9 cellular contexts compared by ENCODE assay signal in the genomic region with DNA sequence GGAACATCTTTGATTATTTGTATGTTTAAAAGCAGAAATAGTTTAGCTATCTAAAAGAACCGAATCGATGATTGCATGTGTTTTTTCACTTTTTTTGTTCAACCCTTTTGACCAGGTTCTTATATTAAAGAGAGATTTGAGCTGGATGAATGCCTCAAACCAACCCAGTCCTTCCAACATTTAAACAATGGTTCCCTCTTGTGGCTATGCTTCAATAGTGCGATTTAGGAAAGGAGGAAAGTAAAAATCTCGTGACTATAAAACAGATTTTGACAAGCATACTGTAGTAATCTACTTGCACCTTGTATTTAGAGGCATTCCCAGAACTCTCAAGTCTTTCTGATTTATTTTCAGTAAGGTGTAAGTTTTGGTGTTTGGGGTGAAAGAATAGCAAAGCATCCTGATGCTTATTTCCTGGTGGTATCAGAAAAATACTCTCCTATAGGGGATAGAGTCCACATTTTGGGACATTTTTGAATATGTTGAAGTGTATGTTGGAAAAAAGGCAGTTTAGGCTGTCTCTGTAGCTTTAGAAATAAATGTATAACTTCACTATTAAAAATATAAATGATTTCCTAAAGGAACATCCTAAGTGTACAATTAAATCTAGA.
DNase-seq lines count a peak whose midpoint lies in the region; ATAC-seq and TF ChIP-seq lines count a peak whose summit lies in the region.
"Had no signal": no experiment of that assay in that cellular context is flagged by ENCODE, and none has a peak within 500 bp of the region (broad histone marks: within the 10 kb centered on the region; RNA-seq: fewer than 3 reads in every experiment).

No MANE protein-coding gene starts in this region.

- H3K79me2 ChIP-seq in smooth muscle cell (ENCODE audit: low read depth), result no peaks in the 10 kb centered on the region

- H3F3A ChIP-seq in smooth muscle cell (ENCODE audit: low read depth), result no peaks in the 10 kb centered on the region

- H2AFZ ChIP-seq in smooth muscle cell (ENCODE audit: low read depth), result no peak overlapping the region

- no peaks in the 10 kb centered on the region for H3K9me3 ChIP-seq in smooth muscle cell (replicated peaks; ENCODE audit: low read depth)
- H3K9me3 ChIP-seq: SJSA1 had no signal

- H3K36me3 ChIP-seq in smooth muscle cell (ENCODE audit: low read depth), result no peaks in the 10 kb centered on the region
- H3K36me3 ChIP-seq: SJSA1 had no signal

- no peaks in the 10 kb centered on the region for H3K27me3 ChIP-seq in smooth muscle cell (ENCODE audit: low read depth)
- H3K27me3 ChIP-seq: SJSA1 had no signal

- WGBS in smooth muscle cell (ENCODE audit: low lambda C conversion rate), result 19% methylated on average over 4 of the region's 4 CpGs

- peak; percentile 45 for DNase-seq in NCI-H2107 treated with DMSO at 0.1 percent for 48 hours (lab: John Stamatoyannopoulos, UW; ENCODE audit: unreplicated experiment)
- no peak for DNase-seq in NCI-H2107 (lab: John Stamatoyannopoulos, UW)
- DNase-seq in NAMALWA (ENCODE audit: low spot score), result peak; percentile 61
- DNase-seq in fibroblast of pulmonary artery (ENCODE audit: low read depth), result peak; percentile 40
- DNase-seq in smooth muscle cell (lab: John Stamatoyannopoulos, UW; ENCODE audit: unreplicated experiment), result no peak
- DNase-seq in HK-2 (ENCODE audit: unreplicated experiment), result no peak

- no peaks in the 10 kb centered on the region for H3K4me1 ChIP-seq in smooth muscle cell (ENCODE audit: low read depth)
- H3K4me1 ChIP-seq: SJSA1 had no signal

- H3K4me3 ChIP-seq in fibroblast of pulmonary artery (replicated peaks; ENCODE audit: low read depth, low read length) (no peak overlapping the region), smooth muscle cell (no peak overlapping the region)
- H3K4me3 ChIP-seq: SJSA1 had no signal

- ATAC-seq in SK-N-SH treated with all-trans-retinoic acid at 6 μM for 48 hours, result peak; percentile 85
- no peak for ATAC-seq in HG02588 (IDR thresholded peaks at IDR 0.05; ENCODE audit: unreplicated experiment)

- H3K4me2 ChIP-seq in smooth muscle cell, result no peak overlapping the region

- TF ChIP-seq CTCF in fibroblast of pulmonary artery (IDR thresholded peaks at IDR 0.05; ENCODE audit: low read length, missing control alignments), result peak; percentile 47
- peak; percentile 77 for TF ChIP-seq CTCF in smooth muscle cell (IDR thresholded peaks at IDR 0.05; ENCODE audit: borderline replicate concordance, insufficient read depth, poor library complexity, severe bottlenecking)

- no peaks in the 10 kb centered on the region for H4K20me1 ChIP-seq in smooth muscle cell (ENCODE audit: low read depth)

- no peak overlapping the region for H3K9ac ChIP-seq in smooth muscle cell (ENCODE audit: low read depth)

- no peak overlapping the region for H3K27ac ChIP-seq in smooth muscle cell (ENCODE audit: low read depth)
- H3K27ac ChIP-seq: SJSA1 had no signal

TF ChIP-seq in SK-N-SH treated with all-trans-retinoic acid at 6 μM for 48 hours, 23 proteins besides CTCF, POLR2A, EP300 and RAD21:
- TF ChIP-seq TCF4 (CRISPR knock-in tag; IDR thresholded peaks at IDR 0.05; ENCODE audit: borderline replicate concordance) (no peak), ZNF8 (CRISPR knock-in tag; IDR thresholded peaks at IDR 0.05) (no peak), RARB (CRISPR knock-in tag; IDR thresholded peaks at IDR 0.05) (no peak), ESRRG (CRISPR knock-in tag; IDR thresholded peaks at IDR 0.05) (no peak), ISL1 (CRISPR knock-in tag; IDR thresholded peaks at IDR 0.05) (no peak), GLIS3 (CRISPR knock-in tag; IDR thresholded peaks at IDR 0.05) (no peak)
TF ChIP-seq in SK-N-SH treated with all-trans-retinoic acid at 6 μM for 48 hours: peak in this region for 0.

Comparison
In these comparisons a context has a peak if more than half of its experiments do, and no peak if none do; other contexts are left out.
1. DNase-seq: peak in NCI-H2107 treated with DMSO at 0.1 percent for 48 hours (single experiment), NAMALWA (single experiment) and fibroblast of pulmonary artery (single experiment); none in NCI-H2107 (single experiment), smooth muscle cell (single experiment) and HK-2 (single experiment).